Comparison of ENCODE assay signal across 8 cellular contexts in genomic region chr6:151440930-151441329, GRCh38. TPM values are rescaled to one million over a fixed set of nuclear protein-coding genes. Genes with fewer than 3 reads are reported as not detected.
A peak's percentile ranks its signal among the peaks of the same experiment; 100 is the strongest.
DNase-seq lines count a peak whose midpoint lies in the region; ATAC-seq and TF ChIP-seq lines count a peak whose summit lies in the region.

No MANE protein-coding gene starts in this region.

- no peak overlapping the region for H3K4me3 ChIP-seq in BLaER1 treated with 17β-estradiol and CSF1 and Interleukin-3, amounts not matched to agents 10 nM and 100 nM
- H3K4me3 ChIP-seq in sigmoid colon = no peak overlapping the region

- no peak for TF ChIP-seq EP300 in sigmoid colon (IDR thresholded peaks at IDR 0.05)

- no peak for ATAC-seq in GM21717 (IDR thresholded peaks at IDR 0.05; ENCODE audit: unreplicated experiment)

- no peak overlapping the region for H3K27ac Mint-ChIP-seq in mesothelial cell of epicardium

- TF ChIP-seq POLR2A in sigmoid colon (IDR thresholded peaks at IDR 0.05) = no peak

- no peaks in the 10 kb centered on the region for H3K9me3 Mint-ChIP-seq in mesothelial cell of epicardium

- 68 to 83% methylated on average over 2 of the region's 2 CpGs for WGBS in sigmoid colon, 2 donors

- H3K4me1 Mint-ChIP-seq in mesothelial cell of epicardium = peaks cover 11% of the 10 kb centered on the region

- H3K27me3 Mint-ChIP-seq in mesothelial cell of epicardium (ENCODE audit: low read depth) = no peaks in the 10 kb centered on the region

- H3K4me1 ChIP-seq in BLaER1 treated with 17β-estradiol and CSF1 and Interleukin-3, amounts not matched to agents 10 nM and 100 nM = peaks cover 17 to 89% (median 34%) of the 10 kb centered on the region in 10 experiments
- H3K4me1 ChIP-seq in sigmoid colon = peaks cover 0 to 32% (median 15%) of the 10 kb centered on the region in 4 donors

- peak overlapping the region in 6 of 11 experiments; percentile 9 to 35 (median 21); a peak in 6 of 22 replicates for H3K27ac ChIP-seq in BLaER1 treated with 17β-estradiol and CSF1 and Interleukin-3, amounts not matched to agents 10 nM and 100 nM
- H3K27ac ChIP-seq in sigmoid colon = peak overlapping the region in 1 of 4 donors; percentile 6

- H3K36me3 Mint-ChIP-seq in mesothelial cell of epicardium = peaks cover 3% of the 10 kb centered on the region

- no peaks in the 10 kb centered on the region for H3K9me3 ChIP-seq in BLaER1 treated with 17β-estradiol and CSF1 and Interleukin-3, amounts not matched to agents 10 nM and 100 nM (replicated peaks in 1 of 11)
- H3K9me3 ChIP-seq in sigmoid colon = no peaks in the 10 kb centered on the region

- no peak overlapping the region for H3K4me3 Mint-ChIP-seq in mesothelial cell of epicardium

- H3K27me3 ChIP-seq in BLaER1 treated with 17β-estradiol and CSF1 and Interleukin-3, amounts not matched to agents 10 nM and 100 nM = no peaks in the 10 kb centered on the region
- H3K27me3 ChIP-seq in sigmoid colon = no peaks in the 10 kb centered on the region

- peak; percentile 12 for TF ChIP-seq CTCF in GM20000 (IDR thresholded peaks at IDR 0.05; ENCODE audit: extremely low read depth, missing control alignments)
- peak in 1 of 4 experiments; percentile 25 for TF ChIP-seq CTCF in sigmoid colon (IDR thresholded peaks at IDR 0.05)
- TF ChIP-seq CTCF in mesothelial cell of epicardium (IDR thresholded peaks at IDR 0.05; ENCODE audit: unreplicated experiment) = no peak

- peak overlapping the region; percentile 18 to 81 (median 46); a peak in 16 of 22 replicates for H3K4me2 ChIP-seq in BLaER1 treated with 17β-estradiol and CSF1 and Interleukin-3, amounts not matched to agents 10 nM and 100 nM

- H3K36me3 ChIP-seq in BLaER1 treated with 17β-estradiol and CSF1 and Interleukin-3, amounts not matched to agents 10 nM and 100 nM = peaks cover 36 to 91% (median 58%) of the 10 kb centered on the region in 11 experiments; a peak in 20 of 22 replicates
- no peaks in the 10 kb centered on the region for H3K36me3 ChIP-seq in sigmoid colon

- H3K9ac ChIP-seq in BLaER1 treated with 17β-estradiol and CSF1 and Interleukin-3, amounts not matched to agents 10 nM and 100 nM = peak overlapping the region in 10 of 11 experiments; percentile 0 to 56 (median 40); a peak in 14 of 22 replicates

- DNase-seq in GM20000 (ENCODE audit: low spot score) = no peak
- DNase-seq in OCI-M1 (lab: John Stamatoyannopoulos, UW) = peak; percentile 43
- DNase-seq in left kidney (ENCODE audit: low read depth, low spot score) = peak; percentile 38
- DNase-seq in sigmoid colon = no peak
- no peak for DNase-seq in T1000 (lab: John Stamatoyannopoulos, UW)
- DNase-seq in mesothelial cell of epicardium (ENCODE audit: low spot score in 2 of 2, unreplicated experiment in 2 of 2) = no peak

- peaks cover 5 to 76% (median 30%) of the 10 kb centered on the region in 11 experiments; a peak in 17 of 22 replicates for H4K20me1 ChIP-seq in BLaER1 treated with 17β-estradiol and CSF1 and Interleukin-3, amounts not matched to agents 10 nM and 100 nM

- intact Hi-C loops in sigmoid colon (cut with DNase I) = loop anchor here (5.0 kb wide), 1 partner anchor 36 kb away; no protein-coding TSS in a partner anchor

RNA-seq across cellular contexts. Expression of gene RMND1, which starts 11.0 kb away (rescaled TPM):
- total RNA-seq in sigmoid colon (10 to 100 TPM; 12.4 to 26.3 (median 20.7) TPM), mesothelial cell of epicardium (22.7 to 24.5 TPM (median 23.4 TPM) in 3 replicates)
- polyA plus RNA-seq in sigmoid colon = 10 to 100 TPM; 14.6 to 16.9 (median 16.2) TPM

RNA-seq across cellular contexts. Expression of gene ZBTB2, which starts 49.6 kb away (rescaled TPM):
- total RNA-seq in sigmoid colon = 10 to 100 TPM in 1 of 4 donors, 1 to 10 TPM in 3; 8.6 to 11.5 (median 9.0) TPM
- polyA plus RNA-seq in sigmoid colon = 1 to 10 TPM; 5.8 to 8.6 (median 7.8) TPM
- total RNA-seq in mesothelial cell of epicardium = 15.2 to 16.1 TPM (median 15.8 TPM) in 3 replicates

RNA-seq across cellular contexts. Expression of gene CCDC170, which starts 52.9 kb away (rescaled TPM):
- total RNA-seq in sigmoid colon = under 1 TPM; 0.33 to 0.83 (median 0.56) TPM
- 1 to 10 TPM in 1 of 3 donors, under 1 TPM in 2; 0.60 to 2.5 (median 0.66) TPM for polyA plus RNA-seq in sigmoid colon
- 2.5 to 3.2 TPM (median 3.0 TPM) in 3 replicates for total RNA-seq in mesothelial cell of epicardium

Comparison
In these comparisons a context has a peak if more than half of its experiments do, and no peak if none do; other contexts are left out.
1. DNase-seq: peak in OCI-M1 (single experiment) and left kidney (single experiment); none in GM20000 (single experiment), sigmoid colon (single experiment), T1000 (single experiment) and mesothelial cell of epicardium (0 of 2).